Comparison of ENCODE assay signal across 1 cellular context in the genomic region with DNA sequence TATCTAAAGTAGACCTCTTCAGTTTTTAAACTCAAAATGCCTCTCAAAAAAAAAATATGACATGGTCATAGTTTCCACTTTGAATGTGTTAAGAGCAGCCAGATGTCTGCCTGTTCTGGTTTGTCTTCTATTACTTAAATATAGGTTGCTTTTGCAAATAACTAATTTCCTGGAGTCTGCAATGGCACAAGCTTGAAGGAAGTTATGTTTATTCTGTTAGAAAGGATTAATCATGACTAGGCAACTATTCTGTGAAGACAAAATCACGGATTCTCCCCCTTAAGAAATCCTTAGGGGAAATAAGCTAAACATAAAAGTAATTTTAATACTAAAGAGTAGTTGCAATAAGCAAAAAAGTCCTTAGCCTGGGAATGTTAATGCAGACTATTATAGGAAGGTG.
TF ChIP-seq lines count a peak whose summit lies in the region.

No MANE protein-coding gene starts in this region.

TF ChIP-seq in endothelial cell of umbilical vein, 7 proteins besides CTCF, POLR2A, EP300 and RAD21:
- TF ChIP-seq POLR2AphosphoS5 (IDR thresholded peaks at IDR 0.05; ENCODE audit: insufficient read depth, low read depth, low read length): no peak
- TF ChIP-seq JUN (IDR thresholded peaks at IDR 0.05; ENCODE audit: borderline replicate concordance, insufficient read depth, insufficient read length, low read depth): no peak
- TF ChIP-seq EZH2 (IDR thresholded peaks at IDR 0.05; ENCODE audit: borderline replicate concordance, low read depth, low read length, severe bottlenecking): no peak
- TF ChIP-seq GATA2 (IDR thresholded peaks at IDR 0.05; ENCODE audit: insufficient read depth, insufficient read length, low read depth, low read length): no peak
- TF ChIP-seq FOS (IDR thresholded peaks at IDR 0.05; ENCODE audit: borderline replicate concordance, insufficient read depth, low read length): no peak
- TF ChIP-seq, protein P1, sequence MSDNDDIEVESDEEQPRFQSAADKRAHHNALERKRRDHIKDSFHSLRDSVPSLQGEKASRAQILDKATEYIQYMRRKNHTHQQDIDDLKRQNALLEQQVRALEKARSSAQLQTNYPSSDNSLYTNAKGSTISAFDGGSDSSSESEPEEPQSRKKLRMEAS (IDR thresholded peaks at IDR 0.05; ENCODE audit: insufficient read depth, insufficient read length): no peak
- TF ChIP-seq MYC (IDR thresholded peaks at IDR 0.05; ENCODE audit: low read depth, low read length): no peak
